Comparison of ENCODE assay signal across 21 cellular contexts in the genomic region with DNA sequence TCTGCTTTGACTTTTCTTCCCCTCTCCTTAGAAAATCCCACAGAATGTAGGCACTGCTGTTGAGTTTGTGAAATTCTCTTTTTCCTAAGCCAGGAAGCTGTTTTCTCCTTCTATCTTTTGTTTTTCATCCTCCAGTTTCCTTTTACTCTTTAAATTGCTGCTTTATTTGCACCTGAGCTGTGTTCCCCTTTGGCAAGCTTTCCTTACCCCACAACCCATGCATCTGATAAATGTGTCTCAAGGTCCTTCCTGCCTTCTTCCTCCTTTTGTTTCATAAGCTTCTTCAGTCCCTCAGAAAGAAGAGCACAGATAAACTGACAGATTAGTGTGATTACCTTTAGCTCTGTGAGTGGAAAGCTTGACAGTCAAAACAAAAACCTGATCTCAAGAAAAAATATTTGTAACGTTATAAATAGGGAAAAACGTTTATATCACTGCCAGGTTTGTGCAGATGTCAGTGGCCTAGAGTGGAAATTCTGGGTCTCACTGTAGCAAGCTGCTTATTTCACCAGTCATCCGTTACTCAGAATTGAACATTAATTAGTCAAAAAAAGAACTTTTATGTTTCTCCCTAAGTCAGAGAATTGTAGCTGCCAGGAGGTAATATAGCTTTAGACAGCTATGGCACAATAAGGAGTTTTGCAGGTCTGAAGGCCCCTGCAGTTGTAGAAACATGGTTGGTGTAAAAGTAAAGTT. TPM values are rescaled to one million over a fixed set of nuclear protein-coding genes. Genes with fewer than 3 reads are reported as not detected.
DNase-seq lines count a peak whose midpoint lies in the region; ATAC-seq, FAIRE-seq and TF ChIP-seq lines count a peak whose summit lies in the region.
"Had no signal": no experiment of that assay in that cellular context is flagged by ENCODE, and none has a peak within 500 bp of the region (broad histone marks: within the 10 kb centered on the region; RNA-seq: fewer than 3 reads in every experiment).

No MANE protein-coding gene starts in this region.

- CTCF ChIA-PET in endothelial cell of umbilical vein (lab: Charles Lee) = interaction anchor here (1.6 to 3.4 kb wide), 4 partner anchors 10 to 271 kb away, joined by 4 to 13 read pairs (median 8); no protein-coding TSS in a partner anchor

- no peaks in the 10 kb centered on the region for H3K27me3 ChIP-seq in CD4-positive, CD25-positive, alpha-beta regulatory T cell (ENCODE audit: control insufficient read depth, insufficient read depth, low read length)
- peaks cover 2 to 12% of the 10 kb centered on the region in 2 experiments for H3K27me3 ChIP-seq in endothelial cell of umbilical vein (ENCODE audit: control insufficient read depth in 2 of 2, insufficient read depth in 2 of 2, low read length in 2 of 2)
- H3K27me3 ChIP-seq: testis had no signal

- no peak overlapping the region for H3K27ac ChIP-seq in CD4-positive, CD25-positive, alpha-beta regulatory T cell (ENCODE audit: insufficient read depth, low read length, poor library complexity, severe bottlenecking)
- H3K27ac ChIP-seq in endothelial cell of umbilical vein (ENCODE audit: insufficient read depth, low read depth, low read length) = no peak overlapping the region
- H3K27ac ChIP-seq: testis had no signal

- ATAC-seq in CD4-positive, CD25-positive, alpha-beta regulatory T cell (ENCODE audit: low read depth in 2 of 2) = no peak

- no peaks in the 10 kb centered on the region for H3K36me3 ChIP-seq in CD4-positive, CD25-positive, alpha-beta regulatory T cell (ENCODE audit: control insufficient read depth, insufficient read depth, low read length)
- no peaks in the 10 kb centered on the region for H3K36me3 ChIP-seq in endothelial cell of umbilical vein (ENCODE audit: control insufficient read depth in 2 of 2, extremely low read depth in 1 of 2, insufficient read depth in 2 of 2, low read length in 2 of 2)

- no peak for FAIRE-seq in endothelial cell of umbilical vein (lab: Jason Lieb, UNC)

- no peak overlapping the region for H3K4me3 ChIP-seq in CD4-positive, CD25-positive, alpha-beta regulatory T cell (ENCODE audit: low read depth, low read length)
- H3K4me3 ChIP-seq in endothelial cell of umbilical vein (replicated peaks in 1 of 3; ENCODE audit: insufficient read depth in 1 of 3, low read depth in 1 of 3, low read length in 3 of 3) = no peak overlapping the region
- H3K4me3 ChIP-seq: smooth muscle cell, testis had no signal

- no peak for DNase-seq in CD4-positive, CD25-positive, alpha-beta regulatory T cell
- DNase-seq in GF-D8 (lab: John Stamatoyannopoulos, UW) (peak; percentile 74), endothelial cell of umbilical vein (ENCODE audit: low read depth, low spot score) (peak; percentile 2), NCI-H446 treated with DMSO at 0.1 percent for 48 hours (lab: John Stamatoyannopoulos, UW) (no peak), midbrain (lab: John Stamatoyannopoulos, UW) (no peak), foreskin melanocyte (no peak)
- DNase-seq in T-helper 2 cell treated with Interferon-gamma antibody and Interleukin-4, amounts not matched to agents 5 μg/mL and 100 μg/mL, for 36 hours (ENCODE audit: low spot score) = no peak
- DNase-seq: activated CD4-positive, CD25-positive, alpha-beta regulatory T cell treated with anti-CD3 and anti-CD28 coated beads, Interleukin-2, amount 50 U/mL, for 72 hours; caudate nucleus; effector memory CD4-positive, alpha-beta T cell; islet precursor cell; mammary epithelial cell; NCI-H1048; NCI-H748 treated with DMSO at 0.1 percent for 48 hours; testis had no signal

- H4K20me1 ChIP-seq in endothelial cell of umbilical vein (replicated peaks; ENCODE audit: control insufficient read depth, extremely low read depth, insufficient read depth, low read length) = no peaks in the 10 kb centered on the region

- no peak overlapping the region for H3K4me2 ChIP-seq in endothelial cell of umbilical vein (ENCODE audit: insufficient read depth, low read length)
- H3K4me2 ChIP-seq: smooth muscle cell had no signal

- no peaks in the 10 kb centered on the region for H3K9me3 ChIP-seq in CD4-positive, CD25-positive, alpha-beta regulatory T cell (ENCODE audit: control insufficient read depth in 2 of 2, low read length in 2 of 2)
- H3K9me3 ChIP-seq in endothelial cell of umbilical vein (replicated peaks; ENCODE audit: control insufficient read depth, insufficient read depth, low read length) = no peaks in the 10 kb centered on the region
- H3K9me3 ChIP-seq: testis had no signal

- H3K9me3 Mint-ChIP-seq in CD4-positive, CD25-positive, alpha-beta regulatory T cell = no peaks in the 10 kb centered on the region
- no peaks in the 10 kb centered on the region for H3K9me3 Mint-ChIP-seq in T-helper 2 cell treated with Interferon-gamma antibody and Interleukin-4, amounts not matched to agents 5 μg/mL and 100 μg/mL, for 36 hours
- H3K9me3 Mint-ChIP-seq: neural crest cell had no signal

- no peak overlapping the region for H2AFZ ChIP-seq in endothelial cell of umbilical vein (ENCODE audit: low read depth, low read length)

- TF ChIP-seq POLR2A in endothelial cell of umbilical vein (IDR thresholded peaks at IDR 0.05; ENCODE audit: low read depth, low read length) = no peak

- H3K79me2 ChIP-seq in endothelial cell of umbilical vein (ENCODE audit: control insufficient read depth, insufficient read depth, low read length) = no peaks in the 10 kb centered on the region

- dilution Hi-C loops in endothelial cell of umbilical vein (cut with MboI; ENCODE audit: extremely low pct_ligation_motif_present, low sequenced_read_pairs) = no loop called here

- no peak overlapping the region for H3K9ac ChIP-seq in endothelial cell of umbilical vein (replicated peaks; ENCODE audit: extremely low read depth, insufficient read depth, low read length)

- H3K27me3 Mint-ChIP-seq in CD4-positive, CD25-positive, alpha-beta regulatory T cell = peaks cover 23% of the 10 kb centered on the region
- no peaks in the 10 kb centered on the region for H3K27me3 Mint-ChIP-seq in T-helper 2 cell treated with Interferon-gamma antibody and Interleukin-4, amounts not matched to agents 5 μg/mL and 100 μg/mL, for 36 hours (ENCODE audit: low read depth)

- no TSS peak for BruUV-seq in endothelial cell of umbilical vein (replicated peaks; lab: Mats Ljungman, UMichigan)

- no peaks in the 10 kb centered on the region for H3K36me3 Mint-ChIP-seq in CD4-positive, CD25-positive, alpha-beta regulatory T cell
- peaks cover 9% of the 10 kb centered on the region for H3K36me3 Mint-ChIP-seq in T-helper 2 cell treated with Interferon-gamma antibody and Interleukin-4, amounts not matched to agents 5 μg/mL and 100 μg/mL, for 36 hours (ENCODE audit: low read depth)

- peak overlapping the region in 2 of 3 donors; percentile 73 to 78 for H3K27ac Mint-ChIP-seq in CD4-positive, CD25-positive, alpha-beta regulatory T cell
- H3K27ac Mint-ChIP-seq in T-helper 2 cell treated with Interferon-gamma antibody and Interleukin-4, amounts not matched to agents 5 μg/mL and 100 μg/mL, for 36 hours = peak overlapping the region; percentile 81

- H3K4me1 Mint-ChIP-seq in CD4-positive, CD25-positive, alpha-beta regulatory T cell = peaks cover 3 to 9% (median 6%) of the 10 kb centered on the region in 4 donors
- peaks cover 13% of the 10 kb centered on the region for H3K4me1 Mint-ChIP-seq in T-helper 2 cell treated with Interferon-gamma antibody and Interleukin-4, amounts not matched to agents 5 μg/mL and 100 μg/mL, for 36 hours (ENCODE audit: low read depth)
- H3K4me1 Mint-ChIP-seq: neural crest cell had no signal

- no peak overlapping the region for H3K4me3 Mint-ChIP-seq in CD4-positive, CD25-positive, alpha-beta regulatory T cell
- peak overlapping the region; percentile 30 for H3K4me3 Mint-ChIP-seq in T-helper 2 cell treated with Interferon-gamma antibody and Interleukin-4, amounts not matched to agents 5 μg/mL and 100 μg/mL, for 36 hours
- H3K4me3 Mint-ChIP-seq: neural crest cell had no signal

- intact Hi-C loops in endothelial cell of umbilical vein (cut with micrococcal nuclease) = no loop called here

- no peaks in the 10 kb centered on the region for H3K4me1 ChIP-seq in CD4-positive, CD25-positive, alpha-beta regulatory T cell (ENCODE audit: control insufficient read depth, insufficient read depth, low read length, poor library complexity, severe bottlenecking)
- no peaks in the 10 kb centered on the region for H3K4me1 ChIP-seq in endothelial cell of umbilical vein (ENCODE audit: control insufficient read depth, extremely low read depth, insufficient read depth, low read length)
- H3K4me1 ChIP-seq: testis had no signal

- TF ChIP-seq CTCF in endothelial cell of umbilical vein (IDR thresholded peaks at IDR 0.05; ENCODE audit: extremely low read depth in 1 of 2, insufficient read depth in 1 of 2, low read depth in 1 of 2, low read length in 2 of 2) = no peak

- POLR2A ChIA-PET in endothelial cell of umbilical vein (lab: Charles Lee) = interaction anchor here (0.6 kb wide), 1 partner anchor 1290 kb away, joined by 3 read pairs; no protein-coding TSS in a partner anchor

- no peaks in the 10 kb centered on the region for H3K9me1 ChIP-seq in endothelial cell of umbilical vein (replicated peaks; ENCODE audit: control insufficient read depth, extremely low read depth, insufficient read depth, low read length)

RNA-seq across cellular contexts. Expression of gene GSDMB, which starts 23.6 kb away (rescaled TPM):
- 38.0 TPM for total RNA-seq in CD4-positive, CD25-positive, alpha-beta regulatory T cell
- polyA plus RNA-seq in CD4-positive, CD25-positive, alpha-beta regulatory T cell = 1 to 10 TPM in 2 of 4 donors, under 1 TPM in 2; 0.69 to 1.8 (median 1.0) TPM
- total RNA-seq in endothelial cell of umbilical vein = 11.0 and 11.6 TPM in 2 replicates
- 5.0 and 5.4 TPM in 2 replicates for polyA plus RNA-seq in endothelial cell of umbilical vein
- polyA plus RNA-seq in endothelial cell of umbilical vein (2011; cell fraction: cytosol; rRNA removed) = 1.1 and 1.7 TPM in 2 replicates
- polyA plus RNA-seq in endothelial cell of umbilical vein (2011; cell fraction: nucleus; rRNA removed) = 49.7 and 50.3 TPM in 2 replicates
- 8.0 and 10.6 TPM in 2 replicates for polyA plus RNA-seq in endothelial cell of umbilical vein (2012)
- 6.0 and 7.9 TPM in 2 replicates for polyA minus RNA-seq in endothelial cell of umbilical vein
- polyA minus RNA-seq in endothelial cell of umbilical vein (2011; cell fraction: cytosol; rRNA and poly(A)+ RNA removed) = not detected
- polyA minus RNA-seq in endothelial cell of umbilical vein (2011; cell fraction: nucleus; rRNA and poly(A)+ RNA removed) = 9.6 and 11.2 TPM in 2 replicates

RNA-seq across cellular contexts. Expression of gene ZPBP2, which starts 26.8 kb away (rescaled TPM):
- not detected for total RNA-seq in CD4-positive, CD25-positive, alpha-beta regulatory T cell
- not detected for polyA plus RNA-seq in CD4-positive, CD25-positive, alpha-beta regulatory T cell
- not detected in 2 replicates for total RNA-seq in endothelial cell of umbilical vein
- not detected in 2 replicates for polyA plus RNA-seq in endothelial cell of umbilical vein
- not detected in 2 replicates for polyA plus RNA-seq in endothelial cell of umbilical vein (2011; cell fraction: cytosol; rRNA removed)
- polyA plus RNA-seq in endothelial cell of umbilical vein (2011; cell fraction: nucleus; rRNA removed) = not detected in 2 replicates
- polyA plus RNA-seq in endothelial cell of umbilical vein (2012) = not detected in 2 replicates
- polyA minus RNA-seq in endothelial cell of umbilical vein = not detected in 2 replicates
- not detected for polyA minus RNA-seq in endothelial cell of umbilical vein (2011; cell fraction: cytosol; rRNA and poly(A)+ RNA removed)
- not detected in 2 replicates for polyA minus RNA-seq in endothelial cell of umbilical vein (2011; cell fraction: nucleus; rRNA and poly(A)+ RNA removed)
- total RNA-seq: H4, mammary epithelial cell, neural crest cell, pulmonary artery endothelial cell, RPMI7951, smooth muscle cell had no signal
- polyA plus RNA-seq: BJ, mammary epithelial cell, smooth muscle cell had no signal

RNA-seq across cellular contexts. Expression of gene IKZF3, which starts 30.7 kb away (rescaled TPM):
- 146 TPM for total RNA-seq in CD4-positive, CD25-positive, alpha-beta regulatory T cell
- polyA plus RNA-seq in CD4-positive, CD25-positive, alpha-beta regulatory T cell = 10 to 100 TPM; 30.4 to 40.6 (median 34.1) TPM
- not detected in 2 replicates for total RNA-seq in endothelial cell of umbilical vein
- not detected in 2 replicates for polyA plus RNA-seq in endothelial cell of umbilical vein
- polyA plus RNA-seq in endothelial cell of umbilical vein (2011; cell fraction: cytosol; rRNA removed) = not detected in 2 replicates
- polyA plus RNA-seq in endothelial cell of umbilical vein (2011; cell fraction: nucleus; rRNA removed) = not detected in 2 replicates
- not detected in 2 replicates for polyA plus RNA-seq in endothelial cell of umbilical vein (2012)
- polyA minus RNA-seq in endothelial cell of umbilical vein = not detected in 2 replicates
- not detected for polyA minus RNA-seq in endothelial cell of umbilical vein (2011; cell fraction: cytosol; rRNA and poly(A)+ RNA removed)
- polyA minus RNA-seq in endothelial cell of umbilical vein (2011; cell fraction: nucleus; rRNA and poly(A)+ RNA removed) = not detected in 2 replicates
- total RNA-seq: neural crest cell, pulmonary artery endothelial cell, RPMI7951 had no signal
- polyA plus RNA-seq: BJ, mammary epithelial cell, smooth muscle cell had no signal

RNA-seq across cellular contexts. Expression of gene ORMDL3, which starts 32.6 kb away (rescaled TPM):
- 104 TPM for total RNA-seq in CD4-positive, CD25-positive, alpha-beta regulatory T cell
- polyA plus RNA-seq in CD4-positive, CD25-positive, alpha-beta regulatory T cell = 100 to 1,000 TPM in 3 of 4 donors, 10 to 100 TPM in 1; 99.5 to 176 (median 127) TPM
- total RNA-seq in endothelial cell of umbilical vein = 26.7 and 29.8 TPM in 2 replicates
- 49.8 and 53.4 TPM in 2 replicates for polyA plus RNA-seq in endothelial cell of umbilical vein
- 30.3 and 31.1 TPM in 2 replicates for polyA plus RNA-seq in endothelial cell of umbilical vein (2011; cell fraction: cytosol; rRNA removed)
- 31.1 and 56.9 TPM in 2 replicates for polyA plus RNA-seq in endothelial cell of umbilical vein (2011; cell fraction: nucleus; rRNA removed)
- 29.4 and 40.4 TPM in 2 replicates for polyA plus RNA-seq in endothelial cell of umbilical vein (2012)
- polyA minus RNA-seq in endothelial cell of umbilical vein = 58.5 and 67.5 TPM in 2 replicates
- polyA minus RNA-seq in endothelial cell of umbilical vein (2011; cell fraction: cytosol; rRNA and poly(A)+ RNA removed) = 14.5 TPM
- 17.8 and 21.3 TPM in 2 replicates for polyA minus RNA-seq in endothelial cell of umbilical vein (2011; cell fraction: nucleus; rRNA and poly(A)+ RNA removed)

RNA-seq across cellular contexts. Expression of gene LRRC3C, which starts 32.7 kb away (rescaled TPM):
- total RNA-seq in CD4-positive, CD25-positive, alpha-beta regulatory T cell = not detected
- under 1 TPM in 1 of 4 donors, not detected in 3; 0.38 TPM for polyA plus RNA-seq in CD4-positive, CD25-positive, alpha-beta regulatory T cell
- not detected in 2 replicates for total RNA-seq in endothelial cell of umbilical vein
- polyA plus RNA-seq in endothelial cell of umbilical vein = not detected in 2 replicates
- polyA plus RNA-seq in endothelial cell of umbilical vein (2011; cell fraction: cytosol; rRNA removed) = not detected in 2 replicates
- polyA plus RNA-seq in endothelial cell of umbilical vein (2011; cell fraction: nucleus; rRNA removed) = not detected in 2 replicates
- not detected in 2 replicates for polyA plus RNA-seq in endothelial cell of umbilical vein (2012)
- not detected in 2 replicates for polyA minus RNA-seq in endothelial cell of umbilical vein
- polyA minus RNA-seq in endothelial cell of umbilical vein (2011; cell fraction: cytosol; rRNA and poly(A)+ RNA removed) = not detected
- not detected in 2 replicates for polyA minus RNA-seq in endothelial cell of umbilical vein (2011; cell fraction: nucleus; rRNA and poly(A)+ RNA removed)
- total RNA-seq: H4, mammary epithelial cell, neural crest cell, pulmonary artery endothelial cell, RPMI7951, smooth muscle cell had no signal
- polyA plus RNA-seq: BJ, mammary epithelial cell, smooth muscle cell had no signal

Comparison
In these comparisons a context has a peak if more than half of its experiments do, and no peak if none do; other contexts are left out.
1. DNase-seq: peak in GF-D8 (single experiment) and endothelial cell of umbilical vein (single experiment); none in CD4-positive, CD25-positive, alpha-beta regulatory T cell (0 of 3), T-helper 2 cell treated with Interferon-gamma antibody and Interleukin-4, amounts not matched to agents 5 μg/mL and 100 μg/mL, for 36 hours (single experiment), NCI-H446 treated with DMSO at 0.1 percent for 48 hours (single experiment), midbrain (single experiment) and foreskin melanocyte (single experiment).
2. RNA of gene IKZF3, which starts 30.7 kb away (total RNA-seq): 146 TPM in CD4-positive, CD25-positive, alpha-beta regulatory T cell (single experiment); not detected in endothelial cell of umbilical vein; every median in the first group is over 100 times any median in the second.